In the genomic region with DNA sequence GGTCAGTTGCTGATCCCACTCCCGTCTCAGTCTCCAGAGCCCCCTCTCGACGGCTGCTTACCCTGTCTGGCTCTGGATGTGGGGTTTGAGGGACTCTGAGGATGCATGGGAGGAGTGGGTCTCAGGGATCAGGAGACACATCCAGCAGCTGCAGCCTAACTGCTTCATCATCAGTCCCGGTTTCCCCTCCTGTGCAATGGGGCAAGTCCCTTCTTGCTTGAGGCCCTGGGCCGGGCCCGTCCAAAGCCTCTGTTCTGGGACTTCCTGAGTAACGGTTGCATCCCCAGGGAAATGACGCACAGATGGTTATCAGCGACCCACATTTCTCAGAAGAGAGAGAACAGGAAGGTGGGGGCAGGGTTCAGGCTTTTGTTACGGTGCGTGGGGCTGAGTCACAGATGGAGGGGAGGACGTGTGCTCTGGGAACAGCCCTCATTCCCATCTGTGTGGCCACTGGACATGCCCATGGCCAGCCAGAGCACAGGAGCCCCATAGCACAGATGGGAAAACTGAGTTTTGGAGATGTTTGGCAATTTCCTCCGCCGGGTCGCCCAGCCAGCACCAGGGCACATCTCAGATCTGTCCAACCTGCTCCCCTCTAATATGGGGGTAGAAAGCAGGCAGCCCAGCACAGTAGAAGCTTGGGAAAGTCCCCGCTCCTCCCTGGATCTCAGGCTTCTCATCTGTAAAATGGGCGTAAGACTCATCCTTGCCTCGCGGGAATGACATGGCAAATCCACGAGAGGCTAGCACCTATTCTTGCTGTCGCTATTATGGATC, we compare ENCODE assay signal across 8 cellular contexts. TPM values are rescaled to one million over a fixed set of nuclear protein-coding genes. Genes with fewer than 3 reads are reported as not detected.
DNase-seq lines count a peak whose midpoint lies in the region; ATAC-seq and TF ChIP-seq lines count a peak whose summit lies in the region.

No MANE protein-coding gene starts in this region.

- in situ Hi-C loops in astrocyte of the cerebellum (cut with HindIII; ENCODE audit: low sequenced_read_pairs) = no loop called here

- no peak for TF ChIP-seq CTCF in astrocyte of the cerebellum (IDR thresholded peaks at IDR 0.05; ENCODE audit: low read depth, low read length, missing control alignments)

- DNase-seq in T1000 (lab: John Stamatoyannopoulos, UW) = peak; percentile 97
- DNase-seq in astrocyte of the cerebellum (ENCODE audit: low read depth) = peak; percentile 66
- DNase-seq in left colon = peak; percentile 48 to 73
- DNase-seq in stimulated activated CD8-positive, alpha-beta memory T cell treated with anti-CD3 and anti-CD28 coated beads, Interleukin-15, amount 100 ng/mL, for 4 hours (ENCODE audit: low read depth in 2 of 2) = peak; percentile 55 to 81
- no peak for DNase-seq in NCI-H2029 (lab: John Stamatoyannopoulos, UW)
- DNase-seq in NCI-H2227 (lab: John Stamatoyannopoulos, UW; ENCODE audit: unreplicated experiment) = no peak

- peak; percentile 73 for ATAC-seq in GM18511 (IDR thresholded peaks at IDR 0.05; ENCODE audit: unreplicated experiment)
- peak; percentile 69 for ATAC-seq in HG03442 (IDR thresholded peaks at IDR 0.05; ENCODE audit: unreplicated experiment)
- no peak for ATAC-seq in left colon

- no peak overlapping the region for H3K4me3 ChIP-seq in astrocyte of the cerebellum (ENCODE audit: low read depth, low read length)

- intact Hi-C loops in left colon (cut with DNase I, micrococcal nuclease) = no loop called here

RNA-seq across cellular contexts. Expression of gene GNA15, which starts 19.3 kb away (rescaled TPM):
- 1 to 10 TPM; 3.0 to 4.8 TPM for total RNA-seq in left colon

RNA-seq across cellular contexts. Expression of gene S1PR4, which starts 23.4 kb away (rescaled TPM):
- 1 to 10 TPM in 1 of 2 donors, under 1 TPM in 1; 0.55 to 1.1 TPM for total RNA-seq in left colon

RNA-seq across cellular contexts. Expression of gene NCLN, which starts 30.6 kb away (rescaled TPM):
- 100 to 1,000 TPM in 1 of 2 donors, 10 to 100 TPM in 1; 77.3 to 113 TPM for total RNA-seq in left colon

Comparison
In these comparisons a context has a peak if more than half of its experiments do, and no peak if none do; other contexts are left out.
1. DNase-seq: peak in T1000 (single experiment), astrocyte of the cerebellum (single experiment), left colon (2 of 2) and stimulated activated CD8-positive, alpha-beta memory T cell treated with anti-CD3 and anti-CD28 coated beads, Interleukin-15, amount 100 ng/mL, for 4 hours (2 of 2); none in NCI-H2029 (single experiment) and NCI-H2227 (single experiment).